14 cellular contexts compared by ENCODE assay signal in genomic region chr16:11135167-11135973, GRCh38.
DNase-seq lines count a peak whose midpoint lies in the region; ATAC-seq and TF ChIP-seq lines count a peak whose summit lies in the region.
"Had no signal": no experiment of that assay in that cellular context is flagged by ENCODE, and none has a peak within 500 bp of the region (broad histone marks: within the 10 kb centered on the region; RNA-seq: fewer than 3 reads in every experiment).

No MANE protein-coding gene starts in this region.

- peak overlapping the region; percentile 44 for H3K27ac Mint-ChIP-seq in activated T-helper 17 cell treated with anti-CD3 and anti-CD28 coated beads, Interleukin-2, amount 50 U/mL, for 72 hours
- H3K27ac Mint-ChIP-seq: activated naive CD4-positive, alpha-beta T cell treated with anti-CD3 and anti-CD28 coated beads, Interleukin-2, amount 50 U/mL, for 72 hours; immature natural killer cell had no signal

- H3K9me3 Mint-ChIP-seq in activated T-helper 17 cell treated with anti-CD3 and anti-CD28 coated beads, Interleukin-2, amount 50 U/mL, for 72 hours: no peaks in the 10 kb centered on the region
- H3K9me3 Mint-ChIP-seq: activated naive CD4-positive, alpha-beta T cell treated with anti-CD3 and anti-CD28 coated beads, Interleukin-2, amount 50 U/mL, for 72 hours had no signal

- DNase-seq in NCI-H524 (lab: John Stamatoyannopoulos, UW) (peak; percentile 46 to 76), NCI-H524 treated with DMSO at 0.1 percent for 48 hours (lab: John Stamatoyannopoulos, UW) (no peak), hepatocyte (ENCODE audit: low spot score) (no peak), thoracic aorta (ENCODE audit: low spot score) (no peak), ovary (no peak), HUDEP-2 (lab: John Stamatoyannopoulos, UW; ENCODE audit: unreplicated experiment in 76 of 76) (no peak), NCI-H1417 treated with DMSO at 0.1 percent for 48 hours (lab: John Stamatoyannopoulos, UW) (no peak)
- DNase-seq: activated CD4-positive, alpha-beta T cell treated with anti-CD3 and anti-CD28 coated beads for 1 hour; immature natural killer cell; pancreas; RPMI8226 had no signal

- H3K9me2 ChIP-seq in hepatocyte (replicated peaks; ENCODE audit: insufficient read depth): no peaks in the 10 kb centered on the region

- H3K36me3 ChIP-seq in hepatocyte (replicated peaks; ENCODE audit: insufficient read depth, low read depth) (no peaks in the 10 kb centered on the region), thoracic aorta (no peaks in the 10 kb centered on the region), ovary (no peaks in the 10 kb centered on the region)
- H3K36me3 ChIP-seq: pancreas had no signal

- peaks cover 30% of the 10 kb centered on the region for H3K4me1 Mint-ChIP-seq in activated T-helper 17 cell treated with anti-CD3 and anti-CD28 coated beads, Interleukin-2, amount 50 U/mL, for 72 hours

- ATAC-seq in activated T-helper 17 cell treated with anti-CD3 and anti-CD28 coated beads, Interleukin-2, amount 50 U/mL, for 72 hours (replicated peaks): no peak
- peak; percentile 35 for ATAC-seq in thoracic aorta (ENCODE audit: insufficient number of reproducible peaks, low FRiP score, low read depth)
- ATAC-seq: activated naive CD4-positive, alpha-beta T cell treated with anti-CD3 and anti-CD28 coated beads, Interleukin-2, amount 50 U/mL, for 72 hours; HCT116; pancreas had no signal

- H3K9me3 ChIP-seq in hepatocyte (ENCODE audit: low read depth) (no peaks in the 10 kb centered on the region), thoracic aorta (no peaks in the 10 kb centered on the region), ovary (no peaks in the 10 kb centered on the region)
- H3K9me3 ChIP-seq: pancreas had no signal

- H3K4me1 ChIP-seq in hepatocyte (ENCODE audit: insufficient read depth): peaks cover 53% of the 10 kb centered on the region
- peaks cover 33 to 80% of the 10 kb centered on the region in 2 donors for H3K4me1 ChIP-seq in thoracic aorta (ENCODE audit: control insufficient read depth in 1 of 2, low read depth in 2 of 2)
- H3K4me1 ChIP-seq in ovary (ENCODE audit: insufficient read depth): peaks cover 17% of the 10 kb centered on the region

- TF ChIP-seq POLR2A in ovary (IDR thresholded peaks at IDR 0.05): no peak

- H3K4me3 ChIP-seq in hepatocyte (no peak overlapping the region), thoracic aorta (no peak overlapping the region), ovary (no peak overlapping the region)
- H3K4me3 ChIP-seq: pancreas had no signal

- H3K27me3 Mint-ChIP-seq in activated T-helper 17 cell treated with anti-CD3 and anti-CD28 coated beads, Interleukin-2, amount 50 U/mL, for 72 hours: no peaks in the 10 kb centered on the region

- no peaks in the 10 kb centered on the region for H4K20me1 ChIP-seq in hepatocyte (ENCODE audit: insufficient read depth, poor library complexity, severe bottlenecking)

- peak overlapping the region; percentile 3 for H3K27ac ChIP-seq in hepatocyte
- H3K27ac ChIP-seq in thoracic aorta: no peak overlapping the region
- H3K27ac ChIP-seq in ovary: no peak overlapping the region

- H3K27me3 ChIP-seq in hepatocyte: no peaks in the 10 kb centered on the region
- no peaks in the 10 kb centered on the region for H3K27me3 ChIP-seq in thoracic aorta (replicated peaks; ENCODE audit: insufficient read depth)
- H3K27me3 ChIP-seq in ovary: no peaks in the 10 kb centered on the region
- H3K27me3 ChIP-seq: pancreas had no signal

- H3K79me2 ChIP-seq in hepatocyte: no peaks in the 10 kb centered on the region

- H3K36me3 Mint-ChIP-seq in activated T-helper 17 cell treated with anti-CD3 and anti-CD28 coated beads, Interleukin-2, amount 50 U/mL, for 72 hours (ENCODE audit: low read depth): peaks cover 17% of the 10 kb centered on the region

- no peak overlapping the region for H3K4me2 ChIP-seq in hepatocyte

- TF ChIP-seq CTCF in hepatocyte (IDR thresholded peaks at IDR 0.05; ENCODE audit: poor library complexity) (no peak), thoracic aorta (IDR thresholded peaks at IDR 0.05) (no peak), ovary (IDR thresholded peaks at IDR 0.05) (no peak)

- H2AFZ ChIP-seq in hepatocyte: no peak overlapping the region

- WGBS in hepatocyte (ENCODE audit: low lambda C conversion rate, missing lambda C conversion rate): 84% methylated on average over 16 of the region's 16 CpGs
- WGBS in ovary, 3 donors: 92 to 97% (median 97%) methylated on average over 15 to 16 of the region's 16 CpGs

- TF ChIP-seq EP300 in ovary (IDR thresholded peaks at IDR 0.05): no peak

- intact Hi-C loops in ovary (cut with DNase I): no loop called here

- H3K4me3 Mint-ChIP-seq in activated T-helper 17 cell treated with anti-CD3 and anti-CD28 coated beads, Interleukin-2, amount 50 U/mL, for 72 hours: no peak overlapping the region
- H3K4me3 Mint-ChIP-seq: immature natural killer cell had no signal

Comparison
In these comparisons a context has a peak if more than half of its experiments do, and no peak if none do; other contexts are left out.
1. DNase-seq: peak in NCI-H524 (2 of 2); none in NCI-H524 treated with DMSO at 0.1 percent for 48 hours (single experiment), hepatocyte (single experiment), thoracic aorta (single experiment), ovary (0 of 5), HUDEP-2 (0 of 76) and NCI-H1417 treated with DMSO at 0.1 percent for 48 hours (single experiment).